ENCODE assay signal across 17 cellular contexts in genomic region chr21:41318218-41318617, GRCh38. TPM values are rescaled to one million over a fixed set of nuclear protein-coding genes. Genes with fewer than 3 reads are reported as not detected.
A peak's percentile ranks its signal among the peaks of the same experiment; 100 is the strongest.
DNase-seq lines count a peak whose midpoint lies in the region; ATAC-seq and TF ChIP-seq lines count a peak whose summit lies in the region.
"Had no signal": no experiment of that assay in that cellular context is flagged by ENCODE, and none has a peak within 500 bp of the region (broad histone marks: within the 10 kb centered on the region; RNA-seq: fewer than 3 reads in every experiment).

No MANE protein-coding gene starts in this region.

- H3K27me3 ChIP-seq in hepatocyte (peaks cover 14% of the 10 kb centered on the region), suprapubic skin (peaks cover 16% of the 10 kb centered on the region), psoas muscle (ENCODE audit: insufficient read depth in 3 of 3, low read length in 2 of 3) (peaks cover 0 to 44% (median 11%) of the 10 kb centered on the region in 3 donors)

- no peak for TF ChIP-seq EP300 in suprapubic skin (IDR thresholded peaks at IDR 0.05)

- H3K9me3 ChIP-seq in hepatocyte (ENCODE audit: low read depth), result no peaks in the 10 kb centered on the region
- H3K9me3 ChIP-seq in suprapubic skin, result no peaks in the 10 kb centered on the region
- no peaks in the 10 kb centered on the region for H3K9me3 ChIP-seq in psoas muscle

- no peaks in the 10 kb centered on the region for H3K9me2 ChIP-seq in hepatocyte (replicated peaks; ENCODE audit: insufficient read depth)

- H4K20me1 ChIP-seq in hepatocyte (ENCODE audit: insufficient read depth, poor library complexity, severe bottlenecking), result no peaks in the 10 kb centered on the region

- peak; percentile 24 for DNase-seq in NCI-H748 (lab: John Stamatoyannopoulos, UW; ENCODE audit: unreplicated experiment)
- no peak for DNase-seq in NCI-H748 treated with DMSO at 0.1 percent for 48 hours (lab: John Stamatoyannopoulos, UW)
- peak; percentile 50 to 69 for DNase-seq in NCI-H526 (lab: John Stamatoyannopoulos, UW)
- no peak for DNase-seq in hepatocyte (ENCODE audit: low spot score)
- DNase-seq in suprapubic skin (ENCODE audit: low spot score in 2 of 2), result no peak
- no peak for DNase-seq in psoas muscle
- DNase-seq: AML-193, KG1, MV-4-11, NCI-H1930, Right ventricle myocardium superior, SW 1271 had no signal

- H3K27ac ChIP-seq in hepatocyte, result peak overlapping the region; percentile 1
- no peak overlapping the region for H3K27ac ChIP-seq in suprapubic skin
- no peak overlapping the region for H3K27ac ChIP-seq in psoas muscle
- H3K27ac ChIP-seq: 22Rv1 had no signal

- H3K4me3 ChIP-seq in hepatocyte, result no peak overlapping the region
- H3K4me3 ChIP-seq in suprapubic skin, result no peak overlapping the region
- no peak overlapping the region for H3K4me3 ChIP-seq in psoas muscle

- ATAC-seq in HG02973 (IDR thresholded peaks at IDR 0.05; ENCODE audit: unreplicated experiment) (no peak), HG03460 (IDR thresholded peaks at IDR 0.05; ENCODE audit: unreplicated experiment) (no peak), psoas muscle (no peak)

- no peak for TF ChIP-seq CTCF in hepatocyte (IDR thresholded peaks at IDR 0.05; ENCODE audit: poor library complexity)
- TF ChIP-seq CTCF in suprapubic skin (IDR thresholded peaks at IDR 0.05), result no peak
- TF ChIP-seq CTCF in psoas muscle (IDR thresholded peaks at IDR 0.05), result no peak

- no peak overlapping the region for H3K4me2 ChIP-seq in hepatocyte

- intact Hi-C loops in psoas muscle (cut with DNase I), result no loop called here

- 87% methylated on average over 9 of the region's 9 CpGs for WGBS in hepatocyte (ENCODE audit: low lambda C conversion rate, missing lambda C conversion rate)
- WGBS in suprapubic skin, result 85% methylated on average over 4 of the region's 9 CpGs
- 87 to 91% (median 87%) methylated on average over 9 of the region's 9 CpGs for WGBS in psoas muscle, 3 donors

- H3K4me1 ChIP-seq in hepatocyte (ENCODE audit: insufficient read depth), result peaks cover 30% of the 10 kb centered on the region
- H3K4me1 ChIP-seq in suprapubic skin, result peaks cover 15% of the 10 kb centered on the region
- H3K4me1 ChIP-seq in psoas muscle, result no peaks in the 10 kb centered on the region

- no peak overlapping the region for H2AFZ ChIP-seq in hepatocyte

- H3K36me3 ChIP-seq in hepatocyte (replicated peaks; ENCODE audit: insufficient read depth, low read depth), result no peaks in the 10 kb centered on the region
- no peaks in the 10 kb centered on the region for H3K36me3 ChIP-seq in suprapubic skin
- H3K36me3 ChIP-seq in psoas muscle (ENCODE audit: insufficient read depth in 1 of 2, low read depth in 1 of 2), result no peaks in the 10 kb centered on the region

- no peak for TF ChIP-seq POLR2A in suprapubic skin (IDR thresholded peaks at IDR 0.05)

- H3K79me2 ChIP-seq in hepatocyte, result no peaks in the 10 kb centered on the region

RNA-seq across cellular contexts. Expression of gene FAM3B, which starts 1.6 kb away (rescaled TPM):
- total RNA-seq in hepatocyte, result 35.4 and 47.5 TPM in 2 replicates
- 45.3 and 49.7 TPM in 2 replicates for polyA plus RNA-seq in hepatocyte
- 1 to 10 TPM in 3 of 4 donors, not detected in 1; 1.9 to 3.3 (median 3.1) TPM for total RNA-seq in suprapubic skin
- under 1 TPM in 1 of 4 donors, not detected in 3; 0.26 TPM for total RNA-seq in psoas muscle
- polyA plus RNA-seq in psoas muscle, result under 1 TPM; 0.10 to 0.21 (median 0.18) TPM
- total RNA-seq: HT-29, NCI-H460, Right ventricle myocardium superior had no signal

RNA-seq across cellular contexts. Expression of gene MX2, which starts 43.6 kb away (rescaled TPM):
- total RNA-seq in hepatocyte (1.9 and 2.6 TPM in 2 replicates), suprapubic skin (1 to 10 TPM; 3.2 to 6.1 (median 5.1) TPM), psoas muscle (1 to 10 TPM; 2.7 to 3.6 (median 3.2) TPM)
- polyA plus RNA-seq in hepatocyte (0.90 and 1.1 TPM in 2 replicates), psoas muscle (1 to 10 TPM; 1.2 to 1.9 (median 1.3) TPM)

Comparison
In these comparisons a context has a peak if more than half of its experiments do, and no peak if none do; other contexts are left out.
1. DNase-seq: peak in NCI-H748 (single experiment) and NCI-H526 (2 of 2); none in NCI-H748 treated with DMSO at 0.1 percent for 48 hours (single experiment), hepatocyte (single experiment), suprapubic skin (0 of 2) and psoas muscle (0 of 2).